Comparison of ENCODE assay signal across 16 cellular contexts in the genomic region with DNA sequence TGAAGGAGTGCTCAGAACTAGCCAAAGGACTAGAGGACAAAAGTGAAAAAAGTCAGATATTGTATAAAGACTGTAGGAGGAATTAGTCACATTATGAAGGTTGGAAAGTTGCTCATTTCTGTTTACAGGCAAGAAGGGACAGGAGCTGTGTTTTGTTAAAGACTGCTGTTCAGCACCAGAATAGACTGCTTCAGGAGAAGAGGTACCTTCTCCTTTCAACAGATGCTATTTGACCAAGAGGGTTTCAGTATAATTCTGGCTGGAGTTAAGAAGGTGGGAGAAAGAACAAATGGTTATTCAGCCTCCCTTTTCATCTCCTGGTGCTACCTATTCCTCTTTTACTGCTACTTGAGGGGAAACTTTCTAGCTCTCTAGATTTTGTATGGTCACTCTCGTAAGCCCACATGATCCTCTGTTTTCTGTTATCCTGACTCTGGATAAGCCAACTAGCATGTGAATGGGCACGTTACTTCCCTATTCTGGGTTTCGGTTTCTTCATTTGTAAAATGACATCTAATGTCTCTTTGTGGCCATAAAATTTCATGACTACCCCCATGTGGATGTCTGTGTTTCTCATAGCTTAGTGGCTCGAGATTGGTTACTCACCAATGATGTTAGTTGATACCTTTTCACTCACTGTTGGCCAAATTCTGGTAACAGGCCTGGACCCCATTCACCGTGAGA.
"Had no signal": no experiment of that assay in that cellular context is flagged by ENCODE, and none has a peak within 500 bp of the region (broad histone marks: within the 10 kb centered on the region; RNA-seq: fewer than 3 reads in every experiment).

No MANE protein-coding gene starts in this region.

- H3K4me1 ChIP-seq: thyroid gland, uterus had no signal

- H3K9me3 ChIP-seq: thyroid gland, uterus had no signal

- H3K4me3 ChIP-seq: coronary artery, thyroid gland, uterus had no signal

- ATAC-seq: activated T-helper 17 cell treated with anti-CD3 and anti-CD28 coated beads, Interleukin-2, amount 50 U/mL, for 72 hours; natural killer cell treated with Interleukin-12 subunit alpha and Interleukin-12 subunit beta and Interleukin-15 and Interleukin-18, amount 100 ng/mL, for 72 hours had no signal

- H3K27ac ChIP-seq: brain microvascular endothelial cell, coronary artery, thyroid gland, uterus had no signal

- DNase-seq: activated CD4-positive, alpha-beta T cell treated with anti-CD3 and anti-CD28 coated beads, Interleukin-2, amount 50 U/mL, for 1 hour; activated naive CD4-positive, alpha-beta T cell treated with Interleukin-2 at 50 U/mL for 16 hours; anterior cingulate cortex; brain microvascular endothelial cell; effector CD4-positive, alpha-beta T cell; foreskin fibroblast; glutamatergic neuron; mesendoderm; retina; stimulated activated CD4-positive, alpha-beta T cell treated with anti-CD3 and anti-CD28 coated beads, Interleukin-12 subunit alpha, Interleukin-12 subunit beta, amount 100 ng/mL, for 4 hours; stimulated activated CD4-positive, alpha-beta T cell treated with anti-CD3 and anti-CD28 coated beads, Interleukin-2, amount 100 ng/mL, for 24 hours; thyroid gland; uterus had no signal
